ENCODE assay signal across 22 cellular contexts in the genomic region with DNA sequence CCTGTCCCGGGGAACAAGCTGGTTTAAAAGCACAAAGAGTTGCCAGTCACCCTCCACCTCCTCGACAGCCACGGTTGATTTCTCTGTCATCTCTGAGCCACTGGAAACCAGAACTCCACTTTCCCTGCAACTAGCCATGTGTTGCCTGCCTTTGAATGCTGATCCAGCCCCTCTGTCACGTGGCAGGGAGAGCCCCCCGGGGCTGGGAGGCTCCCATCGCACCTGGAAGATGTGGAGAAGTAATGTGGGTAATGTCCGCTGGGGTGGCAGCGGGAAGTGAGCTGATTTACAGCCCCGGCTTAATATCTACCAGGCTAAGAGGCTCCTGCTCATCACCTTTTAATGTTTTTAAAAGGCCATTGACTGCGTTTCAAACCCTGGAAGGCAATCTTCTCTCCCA.
"Had no signal": no experiment of that assay in that cellular context is flagged by ENCODE, and none has a peak within 500 bp of the region (broad histone marks: within the 10 kb centered on the region; RNA-seq: fewer than 3 reads in every experiment).

No MANE protein-coding gene starts in this region.

- H3K36me3 ChIP-seq: esophagus squamous epithelium, left ventricle myocardium inferior, lower lobe of right lung, neural progenitor cell, pancreas, right lobe of liver, spleen, upper lobe of left lung, uterus had no signal

- H3K4me1 ChIP-seq: lower lobe of right lung, pancreas, psoas muscle, right lobe of liver, spleen, upper lobe of left lung, uterus had no signal

- DNase-seq: cortex of kidney; effector memory CD4-positive, alpha-beta T cell; esophagus squamous epithelium; foreskin fibroblast; immature natural killer cell; left ventricle myocardium inferior; lower lobe of right lung; natural killer cell; occipital lobe; pancreas; psoas muscle; retina; right lobe of liver; spleen; stimulated activated CD4-positive, alpha-beta T cell treated with anti-CD3 and anti-CD28 coated beads, Interleukin-15, amount 100 ng/mL, for 24 hours; stimulated activated CD4-positive, alpha-beta T cell treated with anti-CD3 and anti-CD28 coated beads, Interleukin-1b, Interleukin-23, amount 100 ng/mL, for 48 hours; stimulated activated CD4-positive, alpha-beta T cell treated with anti-CD3 and anti-CD28 coated beads, Interleukin-4, amount 100 ng/mL, for 24 hours; upper lobe of left lung; uterus had no signal

- ATAC-seq: lower lobe of right lung; natural killer cell; pancreas; psoas muscle; right lobe of liver; stimulated activated memory B cell treated with anti-CD40 and anti-IgM and Interleukin-4, amounts not matched to agents 10 μg/mL and 1 μg/mL and 100 μg/mL, for 72 hours had no signal

- H3K9me3 ChIP-seq: esophagus squamous epithelium, left ventricle myocardium inferior, lower lobe of right lung, pancreas, psoas muscle, right lobe of liver, spleen, upper lobe of left lung, uterus had no signal

- H3K4me3 ChIP-seq: esophagus squamous epithelium, left ventricle myocardium inferior, lower lobe of right lung, neural progenitor cell, pancreas, psoas muscle, right lobe of liver, spleen, upper lobe of left lung, uterus had no signal

- H3K27me3 ChIP-seq: esophagus squamous epithelium, neural progenitor cell, pancreas, right lobe of liver, upper lobe of left lung, uterus had no signal

- H3K9ac ChIP-seq: neural progenitor cell had no signal

- H3K27ac ChIP-seq: epithelial cell of prostate, left ventricle myocardium inferior, lower lobe of right lung, neural progenitor cell, pancreas, psoas muscle, right lobe of liver, spleen, upper lobe of left lung, uterus had no signal
